Comparison of ENCODE assay signal across 8 cellular contexts in genomic region chr12:56751712-56752598, GRCh38. TPM values are rescaled to one million over a fixed set of nuclear protein-coding genes. Genes with fewer than 3 reads are reported as not detected.
DNase-seq lines count a peak whose midpoint lies in the region; ATAC-seq and TF ChIP-seq lines count a peak whose summit lies in the region.

Gene PRIM1, minus strand, starts transcription at chr12:56752323. Its CDS starts 25 bp downstream, at chr12:56752298.

- H3K9me3 ChIP-seq in IMR-90 (ENCODE audit: control insufficient read depth, insufficient read depth, low read length) (no peaks in the 10 kb centered on the region), OCI-LY7 (ENCODE audit: low read length) (no peaks in the 10 kb centered on the region), mucosa of rectum (ENCODE audit: control insufficient read depth in 2 of 2, low read length in 2 of 2) (no peaks in the 10 kb centered on the region)

- no peak within 1 kb of the TSS for H2BK20ac ChIP-seq in IMR-90 (ENCODE audit: low read depth, low read length)

- DNase-seq in DMS114 treated with DMSO at 0.1 percent for 48 hours (lab: John Stamatoyannopoulos, UW; ENCODE audit: unreplicated experiment): peak; percentile 84
- DNase-seq in IMR-90: peak; percentile 66
- DNase-seq in OCI-LY7 (ENCODE audit: low spot score): peak; percentile 94
- peak; percentile 71 for DNase-seq in activated T-cell treated with anti-CD3 and anti-CD28 coated beads for 1 hour (ENCODE audit: low read depth)
- no peak for DNase-seq in epithelial cell of proximal tubule (ENCODE audit: low read depth)
- peak; percentile 84 for DNase-seq in stimulated activated CD8-positive, alpha-beta memory T cell treated with anti-CD3 and anti-CD28 coated beads, Interleukin-4, amount 100 ng/mL, for 24 hours (ENCODE audit: low read depth)

- 0% methylated on average over 15 of the region's 64 CpGs; no CpG with 5 or more reads in 1 of the 2 experiments for WGBS in IMR-90 (ENCODE audit: extremely low coverage in 2 of 2, insufficient read length in 1 of 2), 2 experiments

- H2BK120ac ChIP-seq in IMR-90 (ENCODE audit: low read depth, low read length): no peak within 1 kb of the TSS

- TF ChIP-seq POLR2A in IMR-90 (IDR thresholded peaks at IDR 0.05; ENCODE audit: low read depth, low read length): no peak

- no peak within 1 kb of the TSS for H3K18ac ChIP-seq in IMR-90 (ENCODE audit: low read depth, low read length)

- no peak within 1 kb of the TSS for H2BK5ac ChIP-seq in IMR-90 (ENCODE audit: low read depth, low read length, poor library complexity, severe bottlenecking)

- peak within 1 kb of the TSS; percentile 49; the same call in 1 of the 2 replicates for H4K5ac ChIP-seq in IMR-90 (ENCODE audit: low read depth, low read length)

- POLR2A ChIA-PET in IMR-90 (lab: Charles Lee; ENCODE audit: unreplicated experiment): no interaction called here
- POLR2A ChIA-PET in OCI-LY7 (lab: Charles Lee): interaction anchor here (0.5 to 1.6 kb wide), 7 partner anchors 10 to 360 kb away, joined by 3 to 9 read pairs (median 3); partner anchors contain the start of genes PTGES3 and STAT6

- H3K36me3 ChIP-seq in IMR-90 (ENCODE audit: control insufficient read depth, insufficient read depth, low read length) (no peaks in the 10 kb centered on the region), OCI-LY7 (ENCODE audit: insufficient read depth, low read length) (peaks cover 21% of the 10 kb centered on the region), mucosa of rectum (ENCODE audit: control insufficient read depth in 2 of 2, insufficient read depth in 2 of 2, low read length in 2 of 2) (peaks cover 0 to under 1% of the 10 kb centered on the region in 2 donors)

- H4K91ac ChIP-seq in IMR-90 (ENCODE audit: insufficient read depth, low read depth, low read length): peak within 1 kb of the TSS; percentile 79

- H2AFZ ChIP-seq in IMR-90 (replicated peaks; ENCODE audit: low read length, poor library complexity) (peak within 1 kb of the TSS; percentile 96), OCI-LY7 (ENCODE audit: low read length) (peak within 1 kb of the TSS; percentile 50; the same call in 1 of the 2 replicates)

- H3K9ac ChIP-seq in IMR-90 (ENCODE audit: low read depth, low read length) (peak within 1 kb of the TSS; percentile 68), mucosa of rectum (ENCODE audit: low read depth in 1 of 2, low read length in 2 of 2) (peak within 1 kb of the TSS; percentile 60 to 76)

- peak within 1 kb of the TSS; percentile 81 for H3K56ac ChIP-seq in IMR-90 (ENCODE audit: extremely low read depth, insufficient read depth, low read length)

- peak within 1 kb of the TSS; percentile 51 for H2AK9ac ChIP-seq in IMR-90 (replicated peaks; ENCODE audit: low read depth, low read length, poor library complexity)

- intact Hi-C loops in IMR-90 (cut with micrococcal nuclease) (loop anchor here (1.0 kb wide), 1 partner anchor 82 kb away; no protein-coding TSS in a partner anchor), OCI-LY7 (cut with micrococcal nuclease; ENCODE audit: unreplicated experiment) (loop anchor here (1.0 to 5.0 kb wide), 4 partner anchors 27 to 359 kb away; partner anchors contain the start of genes NACA, PTGES3 and STAT6)

- dilution Hi-C loops in IMR-90 (cut with HindIII; ENCODE audit: low sequenced_read_pairs, unreplicated experiment): no loop called here

- H3K9me2 ChIP-seq in OCI-LY7 (ENCODE audit: insufficient read depth, low read length): no peaks in the 10 kb centered on the region

- peak within 1 kb of the TSS; percentile 53; the same call in 1 of the 2 replicates for H3K4ac ChIP-seq in IMR-90 (ENCODE audit: low read depth, low read length)

- H3K27me3 ChIP-seq in IMR-90 (ENCODE audit: control insufficient read depth, insufficient read depth, low read length) (no peaks in the 10 kb centered on the region), mucosa of rectum (ENCODE audit: control insufficient read depth in 2 of 2, insufficient read depth in 2 of 2, low read length in 2 of 2) (no peaks in the 10 kb centered on the region)

- BruUV-seq in IMR-90 (replicated peaks; lab: Mats Ljungman, UMichigan): no TSS peak
- BruUV-seq in OCI-LY7 (replicated peaks; lab: Mats Ljungman, UMichigan): TSS peak; percentile 83

- H2AK5ac ChIP-seq in IMR-90 (ENCODE audit: low read depth, low read length): 0 out of 2 replicates have a peak within 1 kb of the TSS, but pooled peaks have one; percentile 44

- H3K27ac ChIP-seq in IMR-90 (ENCODE audit: insufficient read depth, low read length) (peak within 1 kb of the TSS; percentile 68), OCI-LY7 (ENCODE audit: low read depth, low read length, poor library complexity, severe bottlenecking) (peak within 1 kb of the TSS; percentile 94), mucosa of rectum (ENCODE audit: low read depth in 2 of 2, low read length in 2 of 2) (peak within 1 kb of the TSS; percentile 53 to 64)

- H3K4me2 ChIP-seq in IMR-90 (ENCODE audit: low read depth, low read length) (peak within 1 kb of the TSS; percentile 95), OCI-LY7 (ENCODE audit: low read length) (peak within 1 kb of the TSS; percentile 90)

- no peak for TF ChIP-seq CTCF in IMR-90 (conservative IDR thresholded peaks at IDR 0.05; ENCODE audit: low read depth, low read length)
- TF ChIP-seq CTCF in OCI-LY7 (conservative IDR thresholded peaks at IDR 0.05; ENCODE audit: low read length): no peak
- no peak for TF ChIP-seq CTCF in epithelial cell of proximal tubule (conservative IDR thresholded peaks at IDR 0.05; ENCODE audit: low read depth, low read length)

- ATAC-seq in GM21529 (IDR thresholded peaks at IDR 0.05; ENCODE audit: unreplicated experiment) (peak; percentile 75), IMR-90 (ENCODE audit: low read depth) (peak; percentile 95)

- peaks cover 0 to 5% of the 10 kb centered on the region in 2 experiments; a peak in 2 of 4 replicates for H3K79me1 ChIP-seq in IMR-90 (ENCODE audit: low read depth in 1 of 2, low read length in 2 of 2)

- peak within 1 kb of the TSS; percentile 90 to 91; a peak in 3 of 4 replicates for H4K8ac ChIP-seq in IMR-90 (ENCODE audit: low read depth in 2 of 2, low read length in 2 of 2)

- peak within 1 kb of the TSS; percentile 37; the same call in 1 of the 2 replicates for H3K23ac ChIP-seq in IMR-90 (ENCODE audit: low read depth, low read length)

- H2BK15ac ChIP-seq in IMR-90 (ENCODE audit: low read depth, low read length): no peak within 1 kb of the TSS

- H3K4me1 ChIP-seq in IMR-90 (ENCODE audit: control insufficient read depth, insufficient read depth, low read length) (no peaks in the 10 kb centered on the region), OCI-LY7 (ENCODE audit: insufficient read depth, low read length, poor library complexity, severe bottlenecking) (peaks cover 25% of the 10 kb centered on the region), mucosa of rectum (ENCODE audit: control insufficient read depth in 2 of 2, insufficient read depth in 2 of 2, low read length in 2 of 2) (peaks cover 0 to 6% of the 10 kb centered on the region in 2 donors)

- no peaks in the 10 kb centered on the region for H4K20me1 ChIP-seq in IMR-90 (ENCODE audit: insufficient read depth, low read length)
- no peaks in the 10 kb centered on the region for H4K20me1 ChIP-seq in OCI-LY7 (ENCODE audit: insufficient read depth, low read length)

- H3K79me2 ChIP-seq in OCI-LY7 (ENCODE audit: insufficient read depth, low read depth, low read length): peaks cover 29% of the 10 kb centered on the region

- peak within 1 kb of the TSS; percentile 82 for H3K4me3 ChIP-seq in IMR-90 (ENCODE audit: insufficient read depth, low read depth, low read length)
- peak within 1 kb of the TSS; percentile 76 for H3K4me3 ChIP-seq in OCI-LY7 (ENCODE audit: low read depth, low read length, poor library complexity, severe bottlenecking)
- peak within 1 kb of the TSS; percentile 78 for H3K4me3 ChIP-seq in epithelial cell of proximal tubule (ENCODE audit: low read depth, low read length)
- H3K4me3 ChIP-seq in mucosa of rectum (ENCODE audit: low read length in 2 of 2): peak within 1 kb of the TSS; percentile 92 to 96

- peak within 1 kb of the TSS; percentile 35; the same call in 1 of the 2 replicates for H3K14ac ChIP-seq in IMR-90 (replicated peaks; ENCODE audit: low read depth, low read length)

- H3K9me1 ChIP-seq in IMR-90 (ENCODE audit: insufficient read depth, low read length): no peaks in the 10 kb centered on the region

- in situ Hi-C loops in IMR-90 (cut with MboI; ENCODE audit: low sequenced_read_pairs): loop anchor here (10.0 kb wide), 1 partner anchor 313 kb away; no protein-coding TSS in a partner anchor

- TF ChIP-seq RAD21 in IMR-90 (IDR thresholded peaks at IDR 0.05; ENCODE audit: low read length): no peak

- CTCF ChIA-PET in IMR-90 (lab: Yijun Ruan, JAX) (interaction anchor here (0.7 kb wide), 2 partner anchors 115 to 267 kb away, joined by 3 to 4 read pairs; no protein-coding TSS in a partner anchor), OCI-LY7 (lab: Charles Lee; ENCODE audit: unreplicated experiment) (no interaction called here)

TF ChIP-seq in IMR-90, 13 proteins besides CTCF, POLR2A, EP300 and RAD21:
- TF ChIP-seq MAZ (IDR thresholded peaks at IDR 0.05; ENCODE audit: borderline replicate concordance, low read depth, low read length): peak; percentile 48; the same call in 1 of the 2 replicates
- no peak for TF ChIP-seq NFE2L2 (IDR thresholded peaks at IDR 0.05; ENCODE audit: low read depth, low read length)

RNA-seq across cellular contexts. Expression of gene PRIM1, which starts in this region (rescaled TPM):
- 12.0 and 15.3 TPM in 2 replicates for total RNA-seq in IMR-90 (2012; rRNA removed)
- polyA plus RNA-seq in IMR-90 (2012; rRNA removed): 6.7 and 8.6 TPM in 2 replicates
- polyA plus RNA-seq in IMR-90 (2012; cell fraction: cytosol; rRNA removed): 0.96 and 1.0 TPM in 2 replicates
- polyA plus RNA-seq in IMR-90 (2012; cell fraction: nucleus; rRNA removed; ENCODE audit: low replicate concordance): 1.4 and 4.9 TPM in 2 replicates
- total RNA-seq in OCI-LY7 (2014; rRNA removed; shearing (Covaris generic)): 17.1 and 20.4 TPM in 2 replicates
- 49.5 and 53.5 TPM in 2 replicates for total RNA-seq in OCI-LY7 (2022)
- 19.1 and 32.2 TPM in 2 replicates for total RNA-seq in epithelial cell of proximal tubule
